8 cellular contexts compared by ENCODE assay signal in the genomic region with DNA sequence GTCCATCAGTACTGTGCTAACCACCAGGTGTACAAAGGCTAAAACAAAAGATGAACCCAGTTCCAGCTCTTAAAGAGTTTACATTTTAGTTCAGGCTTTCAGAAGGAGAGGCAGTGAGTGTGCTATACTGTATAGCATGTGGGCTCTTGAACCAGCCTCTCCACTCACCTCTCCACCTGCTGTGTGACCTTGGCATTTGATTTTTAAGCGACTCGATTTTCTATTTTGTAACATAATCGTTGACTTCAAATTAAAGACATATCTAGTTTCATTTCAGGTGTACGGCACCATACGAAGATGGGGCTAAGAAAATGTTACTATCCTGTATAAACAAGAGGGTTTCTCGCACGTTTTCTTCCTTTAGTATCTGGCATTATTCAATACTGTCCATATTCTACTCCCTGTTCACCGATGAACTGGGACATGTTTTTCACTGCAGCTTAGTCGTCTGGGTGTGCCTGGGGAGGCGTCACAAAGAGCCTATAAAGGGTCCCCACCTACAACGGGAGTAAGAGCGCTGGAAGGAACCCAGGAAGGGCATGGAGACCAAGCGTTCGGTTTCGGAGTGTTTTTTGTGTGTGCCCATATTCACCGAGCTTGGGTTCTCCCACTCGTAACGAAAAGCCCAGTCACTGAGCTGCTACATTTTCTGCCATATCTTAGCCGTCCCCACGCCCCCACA. TPM values are rescaled to one million over a fixed set of nuclear protein-coding genes. Genes with fewer than 3 reads are reported as not detected.
DNase-seq lines count a peak whose midpoint lies in the region; ATAC-seq, FAIRE-seq and TF ChIP-seq lines count a peak whose summit lies in the region.

No MANE protein-coding gene starts in this region.

- in situ Hi-C loops in astrocyte of the cerebellum (cut with HindIII; ENCODE audit: low sequenced_read_pairs), result no loop called here

- no peaks in the 10 kb centered on the region for H3K9me1 ChIP-seq in keratinocyte (ENCODE audit: control insufficient read depth, extremely low read depth, insufficient read depth, low read length)

- ATAC-seq in HG02981 (IDR thresholded peaks at IDR 0.05; ENCODE audit: unreplicated experiment), result peak; percentile 16

- WGBS in stomach, 5 donors, result 0 to 1% (median 0%) methylated on average over 20 of the region's 20 CpGs

- TF ChIP-seq CTCF in astrocyte of the cerebellum (IDR thresholded peaks at IDR 0.05; ENCODE audit: low read depth, low read length, missing control alignments) (no peak), keratinocyte (optimal IDR thresholded peaks at IDR 0.05 in 1 of 3, IDR thresholded peaks at IDR 0.05 in 1 of 3, conservative IDR thresholded peaks at IDR 0.05 in 1 of 3; ENCODE audit: extremely low read depth in 1 of 3, insufficient read depth in 2 of 3, low read length in 3 of 3) (no peak), stomach (IDR thresholded peaks at IDR 0.05) (no peak)

- H3K4me1 ChIP-seq in keratinocyte (ENCODE audit: control insufficient read depth, extremely low read depth, insufficient read depth, low read length) (peaks cover 14% of the 10 kb centered on the region), stomach (peaks cover 16 to 60% (median 45%) of the 10 kb centered on the region in 4 donors)

- peak overlapping the region; percentile 93 for H3K9ac ChIP-seq in keratinocyte (ENCODE audit: control insufficient read depth, extremely low read depth, insufficient read depth, low read length)

- peak overlapping the region; percentile 98 for H2AFZ ChIP-seq in keratinocyte (ENCODE audit: control insufficient read depth, low read length)

- FAIRE-seq in keratinocyte (lab: Jason Lieb, UNC), result no peak

- peak overlapping the region; percentile 79 for H3K4me2 ChIP-seq in keratinocyte (ENCODE audit: control insufficient read depth, extremely low read depth, insufficient read depth, low read depth, low read length)

- no peaks in the 10 kb centered on the region for H4K20me1 ChIP-seq in keratinocyte (ENCODE audit: control insufficient read depth, extremely low read depth, insufficient read depth, low read length)

- H3K27ac ChIP-seq in keratinocyte (ENCODE audit: control insufficient read depth, insufficient read depth, low read length), result peak overlapping the region; percentile 94
- H3K27ac ChIP-seq in stomach, result peak overlapping the region; percentile 91 to 98 (median 96)

- peaks cover 43% of the 10 kb centered on the region for H3K79me2 ChIP-seq in keratinocyte (ENCODE audit: control insufficient read depth, insufficient read depth, low read length)

- peak; percentile 13 for DNase-seq in stimulated activated CD4-positive, alpha-beta T cell treated with anti-CD3 and anti-CD28 coated beads, Interleukin-4, amount 100 ng/mL, for 24 hours
- DNase-seq in stimulated activated CD4-positive, alpha-beta T cell treated with anti-CD3 and anti-CD28 coated beads, Interleukin-4, amount 100 ng/mL, for 1 hour, result no peak
- peak; percentile 53 for DNase-seq in NCI-H2171 (lab: John Stamatoyannopoulos, UW)
- DNase-seq in astrocyte of the cerebellum (ENCODE audit: low read depth), result no peak
- no peak for DNase-seq in keratinocyte (ENCODE audit: low read depth, low spot score)
- DNase-seq in stomach, result no peak
- no peak for DNase-seq in putamen (ENCODE audit: low spot score)

- H3K27me3 ChIP-seq in keratinocyte (ENCODE audit: control insufficient read depth, extremely low read depth, insufficient read depth, low read length) (no peaks in the 10 kb centered on the region), stomach (no peaks in the 10 kb centered on the region)

- H3K4me3 ChIP-seq in astrocyte of the cerebellum (ENCODE audit: low read depth, low read length) (peak overlapping the region; percentile 96), keratinocyte (ENCODE audit: control insufficient read depth in 2 of 3, extremely low read depth in 1 of 3, insufficient read depth in 2 of 3, low read depth in 1 of 3, low read length in 3 of 3) (peak overlapping the region; percentile 90 to 93 (median 91)), stomach (peak overlapping the region; percentile 89 to 96 (median 94))

- TF ChIP-seq POLR2A in stomach (IDR thresholded peaks at IDR 0.05), result peak in 1 of 4 donors; percentile 46

- TF ChIP-seq EP300 in stomach (IDR thresholded peaks at IDR 0.05), result no peak

- dilution Hi-C loops in keratinocyte (cut with MboI; ENCODE audit: extremely low pct_ligation_motif_present, low sequenced_read_pairs), result no loop called here

- H3K9me3 ChIP-seq in keratinocyte (ENCODE audit: control insufficient read depth, low read depth, low read length) (no peaks in the 10 kb centered on the region), stomach (no peaks in the 10 kb centered on the region)

- intact Hi-C loops in stomach (cut with DNase I; ENCODE audit: low total_unique reads), result no loop called here

- H3K36me3 ChIP-seq in keratinocyte (ENCODE audit: control insufficient read depth in 2 of 2, extremely low read depth in 1 of 2, insufficient read depth in 2 of 2, low read length in 2 of 2), result peaks cover 0 to 3% of the 10 kb centered on the region in 2 experiments
- H3K36me3 ChIP-seq in stomach, result no peaks in the 10 kb centered on the region

RNA-seq across cellular contexts. Expression of gene USP15, which starts 0.8 kb away (rescaled TPM):
- 48.9 to 66.5 TPM (median 51.1 TPM) in 3 replicates for polyA plus RNA-seq in keratinocyte
- 128 TPM for polyA plus RNA-seq in keratinocyte (2011; ENCODE audit: low read depth)
- 26.1 and 59.7 TPM in 2 replicates for polyA plus RNA-seq in keratinocyte (2011; cell fraction: cytosol; rRNA removed)
- 90.7 and 109 TPM in 2 replicates for polyA plus RNA-seq in keratinocyte (2011; cell fraction: nucleus; rRNA removed)
- 55.1 and 58.3 TPM in 2 replicates for polyA plus RNA-seq in keratinocyte (2012; ENCODE audit: low replicate concordance)
- polyA minus RNA-seq in keratinocyte, result 12.6 to 158 TPM (median 75.3 TPM) in 3 replicates
- polyA minus RNA-seq in keratinocyte (2011; cell fraction: cytosol; rRNA and poly(A)+ RNA removed), result 24.9 TPM
- polyA minus RNA-seq in keratinocyte (2011; cell fraction: nucleus; rRNA and poly(A)+ RNA removed), result 78.0 and 161 TPM in 2 replicates
- total RNA-seq in stomach, result 100 to 1,000 TPM in 4 of 5 donors, 10 to 100 TPM in 1; 21.4 to 220 (median 119) TPM
- 10 to 100 TPM; 16.6 to 36.5 (median 18.7) TPM for polyA plus RNA-seq in stomach

Comparison
In these comparisons a context has a peak if more than half of its experiments do, and no peak if none do; other contexts are left out.
1. DNase-seq: peak in stimulated activated CD4-positive, alpha-beta T cell treated with anti-CD3 and anti-CD28 coated beads, Interleukin-4, amount 100 ng/mL, for 24 hours (single experiment) and NCI-H2171 (single experiment); none in stimulated activated CD4-positive, alpha-beta T cell treated with anti-CD3 and anti-CD28 coated beads, Interleukin-4, amount 100 ng/mL, for 1 hour (single experiment), astrocyte of the cerebellum (single experiment), keratinocyte (single experiment), stomach (single experiment) and putamen (single experiment).
2. Peak in every context shown above with its lines, with median percentiles within 50 percentile points of each other: H3K4me3 ChIP-seq.